Comparison of ENCODE assay signal across 29 cellular contexts in genomic region chr10:124375353-124375614, GRCh38.
"Had no signal": no experiment of that assay in that cellular context is flagged by ENCODE, and none has a peak within 500 bp of the region (broad histone marks: within the 10 kb centered on the region; RNA-seq: fewer than 3 reads in every experiment).

No MANE protein-coding gene starts in this region.

- H3K4me1 ChIP-seq: adrenal gland, body of pancreas, breast epithelium had no signal

- H3K9me3 ChIP-seq: adrenal gland, body of pancreas, breast epithelium had no signal

- DNase-seq: activated CD4-positive, alpha-beta T cell treated with anti-CD3 and anti-CD28 coated beads, Interleukin-2, amount 10 ng/mL, durations not matched to agents 24 days and 14 days; activated CD4-positive, alpha-beta T cell treated with anti-CD3 and anti-CD28 coated beads, Interleukin-2, amount 50 U/mL, for 4 hours; activated CD8-positive, alpha-beta T cell treated with anti-CD3 and anti-CD28 coated beads for 36 hours; activated gamma-delta T cell treated with Interleukin-2 at 50 U/mL for 16 hours; activated naive CD4-positive, alpha-beta T cell treated with anti-CD3 and anti-CD28 coated beads for 36 hours; activated T-cell treated with anti-CD3 and anti-CD28 coated beads, Interleukin-2, amount 50 U/mL, for 1 hour; activated T-cell treated with anti-CD3 and anti-CD28 coated beads, Interleukin-2, amount 50 U/mL, for 72 hours; adrenal gland; body of pancreas; Karpas-422; NCI-H1105; NCI-H1417 treated with DMSO at 0.1 percent for 48 hours; NCI-H1694 treated with DMSO at 0.1 percent for 48 hours; NCI-H2029; NCI-H345; NCI-H524 treated with DMSO at 0.1 percent for 48 hours; PC-9; Right ventricle myocardium superior; SW 1271; T-helper 1 cell; T-helper 2 cell; T-helper 9 cell; WERI-Rb-1 had no signal

- H3K27ac ChIP-seq: adrenal gland, body of pancreas, breast epithelium, PC-9, RWPE1, WERI-Rb-1 had no signal

- H3K4me3 ChIP-seq: adrenal gland, body of pancreas, breast epithelium, PC-9 had no signal

- H2AFZ ChIP-seq: PC-9 had no signal

- ATAC-seq: activated CD8-positive, alpha-beta T cell treated with anti-CD3 and anti-CD28 coated beads for 36 hours; activated naive CD4-positive, alpha-beta T cell treated with anti-CD3 and anti-CD28 coated beads, Interleukin-2, amount 50 U/mL, for 72 hours; activated T-cell treated with anti-CD3 and anti-CD28 coated beads, Interleukin-2, amount 50 U/mL, for 72 hours; activated T-helper 17 cell treated with anti-CD3 and anti-CD28 coated beads, Interleukin-2, amount 50 U/mL, for 72 hours; body of pancreas had no signal

- H3K4me2 ChIP-seq: PC-9 had no signal

- H3K36me3 ChIP-seq: adrenal gland, breast epithelium, WERI-Rb-1 had no signal

- H3K27me3 ChIP-seq: adrenal gland, body of pancreas, breast epithelium had no signal

- FAIRE-seq: astrocyte, RCC 7860 had no signal
